In genomic region chr3:12659316-12660015, GRCh38 we compare ENCODE assay signal across 10 cellular contexts. TPM values are rescaled to one million over a fixed set of nuclear protein-coding genes. Genes with fewer than 3 reads are reported as not detected.
DNase-seq lines count a peak whose midpoint lies in the region; ATAC-seq and TF ChIP-seq lines count a peak whose summit lies in the region.
"Had no signal": no experiment of that assay in that cellular context is flagged by ENCODE, and none has a peak within 500 bp of the region (broad histone marks: within the 10 kb centered on the region; RNA-seq: fewer than 3 reads in every experiment).

No MANE protein-coding gene starts in this region.

- H3K4me1 Mint-ChIP-seq in activated CD4-positive, alpha-beta T cell treated with anti-CD3 and anti-CD28 coated beads for 36 hours, result peaks cover 55% of the 10 kb centered on the region
- peaks cover 68% of the 10 kb centered on the region for H3K4me1 Mint-ChIP-seq in stimulated activated naive CD8-positive, alpha-beta T cell treated with anti-CD3 and anti-CD28 coated beads, Interleukin-15, amount 100 ng/mL, for 72 hours

- WGBS in hepatocyte (ENCODE audit: low lambda C conversion rate, missing lambda C conversion rate), result 86% methylated on average over 3 of the region's 3 CpGs

- CTCF ChIA-PET in activated CD4-positive, alpha-beta T cell treated with anti-CD3 and anti-CD28 coated beads for 36 hours (lab: Charles Lee), result interaction anchor here (0.6 to 2.0 kb wide), 5 partner anchors 9 to 60 kb away, joined by 3 to 6 read pairs (median 3); no protein-coding TSS in a partner anchor

- peak overlapping the region; percentile 70 for H3K4me2 ChIP-seq in SU-DHL-6 (ENCODE audit: low read depth, low read length, poor library complexity, severe bottlenecking)
- H3K4me2 ChIP-seq in hepatocyte, result peak overlapping the region; percentile 94

- peaks cover 94% of the 10 kb centered on the region for H3K79me2 ChIP-seq in SU-DHL-6 (ENCODE audit: insufficient read depth, low read length)
- peaks cover 91% of the 10 kb centered on the region for H3K79me2 ChIP-seq in hepatocyte

- H4K20me1 ChIP-seq in SU-DHL-6 (ENCODE audit: low read depth, low read length) (peaks cover 25% of the 10 kb centered on the region), hepatocyte (ENCODE audit: insufficient read depth, poor library complexity, severe bottlenecking) (peaks cover 73% of the 10 kb centered on the region)

- TF ChIP-seq CTCF in SU-DHL-6 (IDR thresholded peaks at IDR 0.05; ENCODE audit: insufficient read depth, low read length, poor library complexity, severe bottlenecking), result no peak
- TF ChIP-seq CTCF in hepatocyte (IDR thresholded peaks at IDR 0.05; ENCODE audit: poor library complexity), result no peak

- H3K27me3 ChIP-seq in SU-DHL-6 (ENCODE audit: low read length), result no peaks in the 10 kb centered on the region
- no peaks in the 10 kb centered on the region for H3K27me3 ChIP-seq in hepatocyte
- H3K27me3 ChIP-seq: colonic mucosa had no signal

- no peaks in the 10 kb centered on the region for H3K36me3 ChIP-seq in SU-DHL-6 (ENCODE audit: low read length)
- no peaks in the 10 kb centered on the region for H3K36me3 ChIP-seq in hepatocyte (replicated peaks; ENCODE audit: insufficient read depth, low read depth)
- H3K36me3 ChIP-seq: colonic mucosa had no signal

- H3F3A ChIP-seq in SU-DHL-6 (ENCODE audit: insufficient read depth), result peaks cover 17% of the 10 kb centered on the region; the same call in 1 of the 2 replicates

- no peak overlapping the region for H3K9ac ChIP-seq in SU-DHL-6 (ENCODE audit: low read length)

- DNase-seq in activated CD4-positive, alpha-beta T cell treated with anti-CD3 and anti-CD28 coated beads for 36 hours, result no peak
- DNase-seq in activated CD4-positive, alpha-beta T cell treated with anti-CD3 and anti-CD28 coated beads for 4 hours, result no peak
- no peak for DNase-seq in hepatocyte (ENCODE audit: low spot score)
- no peak for DNase-seq in stimulated activated naive CD8-positive, alpha-beta T cell treated with anti-CD3 and anti-CD28 coated beads, Interleukin-15, amount 100 ng/mL, for 72 hours
- no peak for DNase-seq in DMS153 (lab: John Stamatoyannopoulos, UW)
- DNase-seq: colonic mucosa, NCI-H2171 treated with DMSO at 0.1 percent for 48 hours had no signal

- H3K27ac ChIP-seq in SU-DHL-6 (ENCODE audit: low read depth, low read length) (no peak overlapping the region), hepatocyte (peak overlapping the region; percentile 80)
- H3K27ac ChIP-seq: colonic mucosa had no signal

- peak overlapping the region; percentile 70 for H3K27ac Mint-ChIP-seq in activated CD4-positive, alpha-beta T cell treated with anti-CD3 and anti-CD28 coated beads for 36 hours
- peak overlapping the region; percentile 78 to 89 for H3K27ac Mint-ChIP-seq in stimulated activated naive CD8-positive, alpha-beta T cell treated with anti-CD3 and anti-CD28 coated beads, Interleukin-15, amount 100 ng/mL, for 72 hours

- H3K4me3 ChIP-seq in SU-DHL-6 (ENCODE audit: insufficient read depth, low read length, poor library complexity, severe bottlenecking) (no peak overlapping the region), hepatocyte (no peak overlapping the region)
- H3K4me3 ChIP-seq: colonic mucosa had no signal

- H2AFZ ChIP-seq in SU-DHL-6 (ENCODE audit: low read depth, low read length, severe bottlenecking) (no peak overlapping the region), hepatocyte (no peak overlapping the region)

- no peaks in the 10 kb centered on the region for H3K27me3 Mint-ChIP-seq in activated CD4-positive, alpha-beta T cell treated with anti-CD3 and anti-CD28 coated beads for 36 hours
- H3K27me3 Mint-ChIP-seq in stimulated activated naive CD8-positive, alpha-beta T cell treated with anti-CD3 and anti-CD28 coated beads, Interleukin-15, amount 100 ng/mL, for 72 hours, result no peaks in the 10 kb centered on the region

- intact Hi-C loops in activated CD4-positive, alpha-beta T cell treated with anti-CD3 and anti-CD28 coated beads for 36 hours (cut with DNase I, micrococcal nuclease), result loop anchor here in 1 of 2 experiments (1.0 to 5.0 kb wide), 3 partner anchors 51 to 758 kb away; no protein-coding TSS in a partner anchor

- H3K9me3 Mint-ChIP-seq in activated CD4-positive, alpha-beta T cell treated with anti-CD3 and anti-CD28 coated beads for 36 hours (ENCODE audit: low read depth), result no peaks in the 10 kb centered on the region
- no peaks in the 10 kb centered on the region for H3K9me3 Mint-ChIP-seq in stimulated activated naive CD8-positive, alpha-beta T cell treated with anti-CD3 and anti-CD28 coated beads, Interleukin-15, amount 100 ng/mL, for 72 hours

- no peak overlapping the region for H3K4me3 Mint-ChIP-seq in activated CD4-positive, alpha-beta T cell treated with anti-CD3 and anti-CD28 coated beads for 36 hours
- peak overlapping the region; percentile 64 to 69 for H3K4me3 Mint-ChIP-seq in stimulated activated naive CD8-positive, alpha-beta T cell treated with anti-CD3 and anti-CD28 coated beads, Interleukin-15, amount 100 ng/mL, for 72 hours

- no peaks in the 10 kb centered on the region for H3K9me3 ChIP-seq in SU-DHL-6 (ENCODE audit: insufficient read depth, low read length)
- H3K9me3 ChIP-seq in hepatocyte (ENCODE audit: low read depth), result no peaks in the 10 kb centered on the region
- H3K9me3 ChIP-seq: colonic mucosa had no signal

- POLR2A ChIA-PET in activated CD4-positive, alpha-beta T cell treated with anti-CD3 and anti-CD28 coated beads for 36 hours (lab: Charles Lee), result interaction anchor here (0.7 to 1.2 kb wide), 4 partner anchors 21 to 127 kb away, joined by 3 to 8 read pairs (median 4); partner anchors contain the start of gene TMEM40

- no peak for ATAC-seq in activated CD4-positive, alpha-beta T cell treated with anti-CD3 and anti-CD28 coated beads for 36 hours
- ATAC-seq in stimulated activated naive CD8-positive, alpha-beta T cell treated with anti-CD3 and anti-CD28 coated beads, Interleukin-15, amount 100 ng/mL, for 72 hours, result no peak
- ATAC-seq in GM19023 (IDR thresholded peaks at IDR 0.05; ENCODE audit: unreplicated experiment) (no peak), GM19455 (IDR thresholded peaks at IDR 0.05; ENCODE audit: unreplicated experiment) (no peak)

- H3K4me1 ChIP-seq in hepatocyte (ENCODE audit: insufficient read depth), result peaks cover 32% of the 10 kb centered on the region

- peaks cover 16% of the 10 kb centered on the region for H3K36me3 Mint-ChIP-seq in activated CD4-positive, alpha-beta T cell treated with anti-CD3 and anti-CD28 coated beads for 36 hours (ENCODE audit: low read depth)

- H3K9me2 ChIP-seq in SU-DHL-6 (replicated peaks; ENCODE audit: insufficient read depth, low read length), result no peaks in the 10 kb centered on the region
- H3K9me2 ChIP-seq in hepatocyte (replicated peaks; ENCODE audit: insufficient read depth), result no peaks in the 10 kb centered on the region

RNA-seq across cellular contexts. Expression of gene RAF1, which starts 4.5 kb away (rescaled TPM):
- total RNA-seq in activated CD4-positive, alpha-beta T cell treated with anti-CD3 and anti-CD28 coated beads for 36 hours, result 10 to 100 TPM; 66.8 to 74.7 TPM
- 114 and 118 TPM in 2 replicates for total RNA-seq in hepatocyte
- polyA plus RNA-seq in hepatocyte, result 78.0 and 79.8 TPM in 2 replicates
